Comparison of ENCODE assay signal across 8 cellular contexts in genomic region chr15:70528270-70528706, GRCh38.
DNase-seq lines count a peak whose midpoint lies in the region; ATAC-seq and TF ChIP-seq lines count a peak whose summit lies in the region.

No MANE protein-coding gene starts in this region.

- intact Hi-C loops in uterus (cut with DNase I; ENCODE audit: low total_unique reads), result no loop called here

- in situ Hi-C loops in GM13976 (cut with MboI; ENCODE audit: low sequenced_read_pairs, unreplicated experiment), result no loop called here

- no peak for TF ChIP-seq POLR2A in uterus (IDR thresholded peaks at IDR 0.05)

- H3K9me3 Mint-ChIP-seq in glutamatergic neuron (ENCODE audit: unreplicated experiment), result peaks cover 2% of the 10 kb centered on the region

- no peak for TF ChIP-seq CTCF in GM13976 (IDR thresholded peaks at IDR 0.05; ENCODE audit: borderline replicate concordance, control extremely low read depth, extremely low read depth, insufficient read depth, missing control alignments)
- TF ChIP-seq CTCF in glutamatergic neuron (IDR thresholded peaks at IDR 0.05; ENCODE audit: partially characterized antibody, unreplicated experiment), result no peak
- TF ChIP-seq CTCF in uterus (IDR thresholded peaks at IDR 0.05), result no peak

- no peaks in the 10 kb centered on the region for H3K27me3 ChIP-seq in uterus

- no peaks in the 10 kb centered on the region for H3K9me3 ChIP-seq in uterus

- ATAC-seq in HG02642 (IDR thresholded peaks at IDR 0.05; ENCODE audit: poor library complexity, unreplicated experiment) (peak; percentile 79), left lobe of liver (peak; percentile 65)

- no peak overlapping the region for H3K4me3 Mint-ChIP-seq in glutamatergic neuron (ENCODE audit: unreplicated experiment)

- no peak overlapping the region for H3K4me3 ChIP-seq in uterus

- no peaks in the 10 kb centered on the region for H3K36me3 Mint-ChIP-seq in glutamatergic neuron (ENCODE audit: unreplicated experiment)

- H3K36me3 ChIP-seq in uterus, result no peaks in the 10 kb centered on the region

- DNase-seq in GM13976 (ENCODE audit: low spot score) (peak; percentile 72), NCI-H510A (lab: John Stamatoyannopoulos, UW) (peak; percentile 70), activated T-cell treated with anti-CD3 and anti-CD28 coated beads for 4 hours (peak; percentile 36), left lobe of liver (ENCODE audit: low spot score) (peak; percentile 38), glutamatergic neuron (no peak), uterus (no peak), globus pallidus (ENCODE audit: low spot score) (no peak)

- H3K27me3 Mint-ChIP-seq in glutamatergic neuron (ENCODE audit: unreplicated experiment), result no peaks in the 10 kb centered on the region

- H3K27ac Mint-ChIP-seq in glutamatergic neuron (ENCODE audit: unreplicated experiment), result no peak overlapping the region

- no peak overlapping the region for H3K27ac ChIP-seq in uterus

- H3K4me1 Mint-ChIP-seq in glutamatergic neuron (ENCODE audit: low read depth, unreplicated experiment), result peaks cover 39% of the 10 kb centered on the region

- no peaks in the 10 kb centered on the region for H3K4me1 ChIP-seq in uterus

Comparison
In these comparisons a context has a peak if more than half of its experiments do, and no peak if none do; other contexts are left out.
1. DNase-seq: peak in GM13976 (single experiment), NCI-H510A (single experiment), activated T-cell treated with anti-CD3 and anti-CD28 coated beads for 4 hours (single experiment) and left lobe of liver (single experiment); none in glutamatergic neuron (single experiment), uterus (0 of 2) and globus pallidus (single experiment).